In the genomic region with DNA sequence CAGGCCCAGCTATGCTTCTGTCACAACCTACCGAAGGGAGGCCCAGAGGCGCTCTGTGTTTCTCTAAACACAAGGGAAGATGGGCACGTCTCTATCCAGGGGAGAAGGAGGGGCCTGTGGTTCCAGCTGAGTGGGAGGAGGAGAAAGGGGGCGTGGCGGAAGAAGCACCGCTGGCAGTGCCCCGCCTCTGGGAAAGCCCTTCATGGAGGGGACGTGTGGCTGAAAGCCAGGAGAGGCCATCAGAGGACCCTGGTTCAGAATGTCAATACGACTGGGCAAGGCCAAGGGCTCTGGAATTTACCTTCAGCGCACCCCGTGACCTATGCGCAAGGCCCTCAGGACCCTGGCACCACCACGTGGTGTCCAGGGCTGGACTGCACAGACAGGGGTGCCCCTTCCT, we compare ENCODE assay signal across 18 cellular contexts. TPM values are rescaled to one million over a fixed set of nuclear protein-coding genes. Genes with fewer than 3 reads are reported as not detected.
DNase-seq lines count a peak whose midpoint lies in the region; ATAC-seq and TF ChIP-seq lines count a peak whose summit lies in the region.
"Had no signal": no experiment of that assay in that cellular context is flagged by ENCODE, and none has a peak within 500 bp of the region (broad histone marks: within the 10 kb centered on the region; RNA-seq: fewer than 3 reads in every experiment).

No MANE protein-coding gene starts in this region.

- 76 to 88% methylated on average over 13 of the region's 13 CpGs for WGBS in heart right ventricle, 2 donors
- 72% methylated on average over 13 of the region's 13 CpGs for WGBS in right cardiac atrium
- WGBS in prostate gland = 70% methylated on average over 13 of the region's 13 CpGs

- ATAC-seq in heart right ventricle (peak in 1 of 8 donors; percentile 15), Right ventricle myocardium inferior (no peak), right cardiac atrium (peak in 1 of 2 donors; percentile 9)
- ATAC-seq: activated T-helper 17 cell treated with anti-CD3 and anti-CD28 coated beads, Interleukin-2, amount 50 U/mL, for 72 hours; naive thymus-derived CD8-positive, alpha-beta T cell had no signal

- no peak for TF ChIP-seq POLR2A in prostate gland (IDR thresholded peaks at IDR 0.05)

- H3K27ac Mint-ChIP-seq in neural crest cell (ENCODE audit: unreplicated experiment) = peak overlapping the region; percentile 78
- no peak overlapping the region for H3K27ac Mint-ChIP-seq in osteocyte (ENCODE audit: unreplicated experiment)
- H3K27ac Mint-ChIP-seq: activated T-helper 17 cell treated with anti-CD3 and anti-CD28 coated beads, Interleukin-2, amount 50 U/mL, for 72 hours had no signal

- DNase-seq in heart right ventricle (no peak), Right ventricle myocardium inferior (ENCODE audit: missing footprints) (no peak), right cardiac atrium (peak in 1 of 3 donors; percentile 43), neural crest cell (ENCODE audit: low read depth, low spot score) (no peak), prostate gland (ENCODE audit: low spot score) (no peak), osteocyte (ENCODE audit: extremely low spot score, unreplicated experiment) (no peak)
- no peak for DNase-seq in activated CD4-positive, alpha-beta T cell treated with anti-CD3 and anti-CD28 coated beads for 1 hour
- DNase-seq in activated CD4-positive, alpha-beta T cell treated with anti-CD3 and anti-CD28 coated beads, Interleukin-2, amount 50 U/mL, for 4 hours = no peak
- DNase-seq: activated CD4-positive, CD25-positive, alpha-beta regulatory T cell; cortex of kidney; naive thymus-derived CD8-positive, alpha-beta T cell; NCI-H69; T1000 had no signal

- H3K4me1 ChIP-seq in heart right ventricle (peaks cover 3 to 47% (median 41%) of the 10 kb centered on the region in 9 donors), right cardiac atrium (ENCODE audit: control insufficient read depth, insufficient read depth, low read length) (peaks cover 9% of the 10 kb centered on the region), prostate gland (replicated peaks) (no peaks in the 10 kb centered on the region)
- H3K4me1 ChIP-seq: psoas muscle had no signal

- no peaks in the 10 kb centered on the region for H3K27me3 ChIP-seq in heart right ventricle
- no peaks in the 10 kb centered on the region for H3K27me3 ChIP-seq in right cardiac atrium (ENCODE audit: control insufficient read depth, insufficient read depth)
- H3K27me3 ChIP-seq in prostate gland (replicated peaks; ENCODE audit: insufficient read depth) = no peaks in the 10 kb centered on the region

- TF ChIP-seq CTCF in heart right ventricle (IDR thresholded peaks at IDR 0.05) (no peak), neural crest cell (conservative IDR thresholded peaks at IDR 0.05) (no peak), prostate gland (IDR thresholded peaks at IDR 0.05) (no peak), osteocyte (IDR thresholded peaks at IDR 0.05) (no peak)

- H3K4me1 Mint-ChIP-seq in neural crest cell (peaks cover 7% of the 10 kb centered on the region), osteocyte (ENCODE audit: unreplicated experiment) (no peaks in the 10 kb centered on the region)
- H3K4me1 Mint-ChIP-seq: activated T-helper 17 cell treated with anti-CD3 and anti-CD28 coated beads, Interleukin-2, amount 50 U/mL, for 72 hours had no signal

- H3K4me3 Mint-ChIP-seq in neural crest cell = no peak overlapping the region
- H3K4me3 Mint-ChIP-seq in osteocyte (ENCODE audit: unreplicated experiment) = no peak overlapping the region
- H3K4me3 Mint-ChIP-seq: activated T-helper 17 cell treated with anti-CD3 and anti-CD28 coated beads, Interleukin-2, amount 50 U/mL, for 72 hours; naive thymus-derived CD8-positive, alpha-beta T cell had no signal

- H3K36me3 ChIP-seq in heart right ventricle (peaks cover 0 to 86% (median 41%) of the 10 kb centered on the region in 9 donors), prostate gland (peaks cover 12 to 25% of the 10 kb centered on the region in 2 donors)

- no peaks in the 10 kb centered on the region for H3K9me3 Mint-ChIP-seq in neural crest cell
- H3K9me3 Mint-ChIP-seq in osteocyte (ENCODE audit: unreplicated experiment) = no peaks in the 10 kb centered on the region
- H3K9me3 Mint-ChIP-seq: activated T-helper 17 cell treated with anti-CD3 and anti-CD28 coated beads, Interleukin-2, amount 50 U/mL, for 72 hours; naive thymus-derived CD8-positive, alpha-beta T cell had no signal

- intact Hi-C loops in heart right ventricle (cut with DNase I) (loop anchor here in 1 of 10 donors (5.0 kb wide), 1 partner anchor 83 kb away; no protein-coding TSS in a partner anchor), Right ventricle myocardium inferior (cut with DNase I) (loop anchor here (5.0 kb wide), 1 partner anchor 153 kb away; no protein-coding TSS in a partner anchor), right cardiac atrium (cut with DNase I) (no loop called here), prostate gland (cut with DNase I) (no loop called here)

- H3K4me3 ChIP-seq in heart right ventricle (no peak overlapping the region), right cardiac atrium (ENCODE audit: low read length) (no peak overlapping the region), prostate gland (no peak overlapping the region)
- H3K4me3 ChIP-seq: psoas muscle had no signal

- H3K36me3 Mint-ChIP-seq in neural crest cell (ENCODE audit: low read depth) = peaks cover 6% of the 10 kb centered on the region
- peaks cover 59% of the 10 kb centered on the region for H3K36me3 Mint-ChIP-seq in osteocyte (ENCODE audit: unreplicated experiment)

- no peaks in the 10 kb centered on the region for H3K9me3 ChIP-seq in heart right ventricle
- H3K9me3 ChIP-seq in right cardiac atrium (ENCODE audit: control insufficient read depth, low read length) = no peaks in the 10 kb centered on the region
- H3K9me3 ChIP-seq in prostate gland = no peaks in the 10 kb centered on the region
- H3K9me3 ChIP-seq: psoas muscle had no signal

- H3K27ac ChIP-seq in heart right ventricle (peak overlapping the region in 8 of 10 donors; percentile 18 to 71 (median 56)), right cardiac atrium (ENCODE audit: low read length) (peak overlapping the region; percentile 25), prostate gland (no peak overlapping the region)
- H3K27ac ChIP-seq: psoas muscle had no signal

- H3K27me3 Mint-ChIP-seq in neural crest cell (ENCODE audit: low read depth) (no peaks in the 10 kb centered on the region), osteocyte (ENCODE audit: unreplicated experiment) (no peaks in the 10 kb centered on the region)
- H3K27me3 Mint-ChIP-seq: activated T-helper 17 cell treated with anti-CD3 and anti-CD28 coated beads, Interleukin-2, amount 50 U/mL, for 72 hours; naive thymus-derived CD8-positive, alpha-beta T cell had no signal

RNA-seq across cellular contexts. Expression of a gene that starts 12.3 kb away (rescaled TPM):
- total RNA-seq in heart right ventricle (1 to 10 TPM in 2 of 10 donors, under 1 TPM in 1, not detected in 7; 0.45 to 5.1 (median 1.2) TPM), Right ventricle myocardium inferior (3.1 TPM), right cardiac atrium (under 1 TPM in 2 of 4 donors, not detected in 2; 0.21 to 0.29 TPM), neural crest cell (not detected in 2 replicates), prostate gland (not detected), osteocyte (not detected in 2 replicates)
- polyA plus RNA-seq in heart right ventricle (10 to 100 TPM in 1 of 2 donors, not detected in 1; 30.8 TPM), right cardiac atrium (not detected)
- total RNA-seq: A673; activated T-helper 17 cell treated with anti-CD3 and anti-CD28 coated beads, Interleukin-2, amount 50 U/mL, for 72 hours; endothelial cell of umbilical vein; naive thymus-derived CD8-positive, alpha-beta T cell had no signal
- polyA plus RNA-seq: BJ; endothelial cell of umbilical vein; naive thymus-derived CD8-positive, alpha-beta T cell had no signal

Comparison
In these comparisons a context has a peak if more than half of its experiments do, and no peak if none do; other contexts are left out.
1. H3K27ac ChIP-seq: peak in heart right ventricle (8 of 10) and right cardiac atrium (single experiment); none in prostate gland (0 of 2).